8 cellular contexts compared by ENCODE assay signal in the genomic region with DNA sequence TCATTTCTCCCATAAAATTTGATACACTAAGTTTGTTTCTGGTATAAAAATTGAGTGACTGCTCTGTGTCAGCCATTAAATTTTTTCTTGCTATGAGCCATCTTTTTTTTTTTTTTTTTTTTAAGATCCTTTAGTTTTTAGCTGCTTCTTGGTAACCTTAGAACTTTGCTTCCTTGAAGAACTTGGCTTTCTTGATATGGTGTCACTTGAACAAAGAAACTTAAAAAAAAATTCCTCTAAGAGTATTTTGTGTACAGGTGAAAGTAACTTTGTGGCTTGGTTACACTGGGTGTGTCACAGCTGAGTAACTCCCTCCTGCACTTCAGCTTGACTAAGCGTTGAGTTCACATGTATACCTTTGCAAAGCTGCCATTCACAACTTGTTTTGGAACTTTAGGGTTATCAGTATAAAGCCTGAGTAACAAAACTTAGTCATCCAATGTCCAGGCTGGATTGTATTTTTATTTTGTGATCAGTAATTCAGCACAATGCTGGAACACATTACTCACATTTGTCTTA. TPM values are rescaled to one million over a fixed set of nuclear protein-coding genes. Genes with fewer than 3 reads are reported as not detected.
DNase-seq lines count a peak whose midpoint lies in the region; ATAC-seq and TF ChIP-seq lines count a peak whose summit lies in the region.

No MANE protein-coding gene starts in this region.

- intact Hi-C loops in CD4-positive, alpha-beta T cell (cut with DNase I, micrococcal nuclease), result loop anchor here (1.0 kb wide), 3 partner anchors 8 to 97 kb away; no protein-coding TSS in a partner anchor
- intact Hi-C loops in left colon (cut with DNase I, micrococcal nuclease), result no loop called here

- no peaks in the 10 kb centered on the region for H3K9me3 ChIP-seq in CD4-positive, alpha-beta T cell (ENCODE audit: control insufficient read depth, low read length)
- H3K9me3 ChIP-seq in thoracic aorta, result no peaks in the 10 kb centered on the region

- H3K27ac ChIP-seq in CD4-positive, alpha-beta T cell (ENCODE audit: low read depth, low read length), result peak overlapping the region; percentile 97
- H3K27ac ChIP-seq in KMS-11 (no peak overlapping the region; the same call in 1 of the 2 replicates), thoracic aorta (peak overlapping the region; percentile 88 to 98)

- H3K36me3 ChIP-seq in KMS-11 (ENCODE audit: insufficient read depth) (no peaks in the 10 kb centered on the region), thoracic aorta (no peaks in the 10 kb centered on the region)

- no peak for TF ChIP-seq CTCF in CD4-positive, alpha-beta T cell (IDR thresholded peaks at IDR 0.05)
- TF ChIP-seq CTCF in KMS-11 (conservative IDR thresholded peaks at IDR 0.05; ENCODE audit: low read depth, low read length) (no peak), thoracic aorta (IDR thresholded peaks at IDR 0.05) (no peak)

- H3K27me3 ChIP-seq in CD4-positive, alpha-beta T cell (ENCODE audit: control insufficient read depth, insufficient read depth, low read length), result no peaks in the 10 kb centered on the region
- H3K27me3 ChIP-seq in KMS-11 (ENCODE audit: insufficient read depth, low read depth) (no peaks in the 10 kb centered on the region), thoracic aorta (replicated peaks; ENCODE audit: insufficient read depth) (no peaks in the 10 kb centered on the region)

- H3K79me2 ChIP-seq in KMS-11 (ENCODE audit: insufficient read depth, low read depth), result peaks cover 98% of the 10 kb centered on the region

- H3K4me2 ChIP-seq in KMS-11, result peak overlapping the region; percentile 84

- peaks cover 85% of the 10 kb centered on the region for H3K4me1 Mint-ChIP-seq in CD4-positive, alpha-beta T cell (ENCODE audit: low read depth)

- H3K36me3 Mint-ChIP-seq in CD4-positive, alpha-beta T cell (ENCODE audit: low read depth), result peaks cover 86% of the 10 kb centered on the region
- peaks cover 31 to 65% of the 10 kb centered on the region in 2 donors for H3K36me3 Mint-ChIP-seq in activated naive CD4-positive, alpha-beta T cell treated with anti-CD3 and anti-CD28 coated beads, Interleukin-2, amount 50 U/mL, for 72 hours

- no peaks in the 10 kb centered on the region for H3K9me3 Mint-ChIP-seq in CD4-positive, alpha-beta T cell
- no peaks in the 10 kb centered on the region for H3K9me3 Mint-ChIP-seq in activated naive CD4-positive, alpha-beta T cell treated with anti-CD3 and anti-CD28 coated beads, Interleukin-2, amount 50 U/mL, for 72 hours

- POLR2A ChIA-PET in CD4-positive, alpha-beta T cell (lab: Charles Lee), result interaction anchor here (0.7 to 11.6 kb wide), 10 partner anchors 12 to 1150 kb away, joined by 3 to 1007 read pairs (median 15); no protein-coding TSS in a partner anchor

- peak; percentile 36 for ATAC-seq in CD4-positive, alpha-beta T cell (ENCODE audit: poor library complexity)
- peak; percentile 24 for ATAC-seq in GM19467 (IDR thresholded peaks at IDR 0.05; ENCODE audit: unreplicated experiment)
- ATAC-seq in activated naive CD4-positive, alpha-beta T cell treated with anti-CD3 and anti-CD28 coated beads, Interleukin-2, amount 50 U/mL, for 72 hours, result peak; percentile 71 to 74
- peak; percentile 32 for ATAC-seq in left colon
- no peak for ATAC-seq in thoracic aorta (ENCODE audit: insufficient number of reproducible peaks, low FRiP score, low read depth)

- CTCF ChIA-PET in CD4-positive, alpha-beta T cell (lab: Charles Lee), result interaction anchor here (0.7 to 7.4 kb wide), 8 partner anchors 9 to 110 kb away, joined by 3 to 59 read pairs (median 8); no protein-coding TSS in a partner anchor

- peak in 5 of 10 experiments; percentile 25 to 59 (median 35) for DNase-seq in CD4-positive, alpha-beta T cell
- peak in 1 of 2 donors; percentile 45 for DNase-seq in activated naive CD4-positive, alpha-beta T cell treated with anti-CD3 and anti-CD28 coated beads, Interleukin-2, amount 50 U/mL, for 72 hours (ENCODE audit: low spot score in 2 of 2)
- DNase-seq in left colon (no peak), thoracic aorta (ENCODE audit: low spot score) (no peak), putamen (ENCODE audit: low spot score) (no peak), hippocampal formation (lab: John Stamatoyannopoulos, UW) (no peak)

- peak overlapping the region; percentile 99 for H3K27ac Mint-ChIP-seq in CD4-positive, alpha-beta T cell
- peak overlapping the region; percentile 100 for H3K27ac Mint-ChIP-seq in activated naive CD4-positive, alpha-beta T cell treated with anti-CD3 and anti-CD28 coated beads, Interleukin-2, amount 50 U/mL, for 72 hours

- H3K27me3 Mint-ChIP-seq in CD4-positive, alpha-beta T cell, result no peaks in the 10 kb centered on the region

- peak overlapping the region; percentile 96 for H3K4me3 Mint-ChIP-seq in CD4-positive, alpha-beta T cell

- H3K4me1 ChIP-seq in KMS-11 (ENCODE audit: low read depth, poor library complexity, severe bottlenecking) (peaks cover 50% of the 10 kb centered on the region), thoracic aorta (ENCODE audit: control insufficient read depth in 1 of 2, low read depth in 2 of 2) (peaks cover 53 to 79% of the 10 kb centered on the region in 2 donors)

- H3K9ac ChIP-seq in KMS-11, result no peak overlapping the region

- no peaks in the 10 kb centered on the region for H4K20me1 ChIP-seq in KMS-11 (ENCODE audit: insufficient read depth)

- no peak overlapping the region for H2AFZ ChIP-seq in KMS-11 (ENCODE audit: low read depth)

- no peak overlapping the region for H3K4me3 ChIP-seq in KMS-11 (IDR thresholded peaks at IDR 0.05; ENCODE audit: insufficient read depth, low read depth, low read length)
- peak overlapping the region; percentile 81 for H3K4me3 ChIP-seq in thoracic aorta

RNA-seq across cellular contexts. Expression of gene CHD2, which starts 6.5 kb away (rescaled TPM):
- total RNA-seq in CD4-positive, alpha-beta T cell, result 100 to 1,000 TPM; 615 to 660 TPM
- 100 to 1,000 TPM; 187 to 214 TPM for total RNA-seq in activated naive CD4-positive, alpha-beta T cell treated with anti-CD3 and anti-CD28 coated beads, Interleukin-2, amount 50 U/mL, for 72 hours
- total RNA-seq in left colon (10 to 100 TPM; 85.7 to 86.9 TPM), thoracic aorta (100 to 1,000 TPM; 143 to 148 TPM)

Comparison
In these comparisons a context has a peak if more than half of its experiments do, and no peak if none do; other contexts are left out.
1. intact Hi-C loops: an anchor here in CD4-positive, alpha-beta T cell (1.0 kb wide); none called in left colon.